20 cellular contexts compared by ENCODE assay signal in the genomic region with DNA sequence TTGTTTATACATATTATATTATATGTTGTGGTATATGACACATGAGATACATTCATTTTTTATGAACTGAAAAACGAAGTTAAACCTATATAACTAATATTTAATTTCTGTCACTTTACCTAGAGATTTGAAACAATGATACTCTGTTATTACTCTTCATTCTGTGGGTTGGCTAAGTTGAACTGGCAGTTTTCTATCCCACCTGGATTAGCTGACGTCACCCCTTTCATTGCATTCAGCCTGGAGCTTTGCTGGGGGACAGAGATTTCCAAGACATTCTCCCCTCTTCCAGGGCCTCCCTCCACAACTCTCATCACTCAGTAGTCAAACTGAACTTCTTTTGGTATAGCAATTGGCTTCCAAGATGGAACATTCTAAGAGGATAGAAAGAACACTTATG.
"Had no signal": no experiment of that assay in that cellular context is flagged by ENCODE, and none has a peak within 500 bp of the region (broad histone marks: within the 10 kb centered on the region; RNA-seq: fewer than 3 reads in every experiment).

No MANE protein-coding gene starts in this region.

- H3K27ac Mint-ChIP-seq: progenitor cell of endocrine pancreas; stimulated activated naive CD8-positive, alpha-beta T cell treated with anti-CD3 and anti-CD28 coated beads, Interleukin-15, Interleukin-2, amounts not matched to agents 100 ng/mL and 50 ng/mL, for 24 hours; type B pancreatic cell had no signal

- H3K9me3 Mint-ChIP-seq: type B pancreatic cell had no signal

- H3K27me3 Mint-ChIP-seq: naive thymus-derived CD8-positive, alpha-beta T cell; stimulated activated naive CD8-positive, alpha-beta T cell treated with anti-CD3 and anti-CD28 coated beads, Interleukin-15, Interleukin-2, amounts not matched to agents 100 ng/mL and 50 ng/mL, for 24 hours; type B pancreatic cell had no signal

- H3K36me3 Mint-ChIP-seq: type B pancreatic cell had no signal

- ATAC-seq: left colon; left lung; lower lobe of right lung; naive thymus-derived CD8-positive, alpha-beta T cell; sciatic nerve had no signal

- H3K4me3 Mint-ChIP-seq: naive thymus-derived CD8-positive, alpha-beta T cell; stimulated activated naive CD8-positive, alpha-beta T cell treated with anti-CD3 and anti-CD28 coated beads, Interleukin-15, Interleukin-2, amounts not matched to agents 100 ng/mL and 50 ng/mL, for 24 hours; type B pancreatic cell had no signal

- DNase-seq: hippocampal formation; kidney; left colon; left lung; lower lobe of right lung; mammary epithelial cell; mesenchymal stem cell; naive thymus-derived CD8-positive, alpha-beta T cell; ovary; stimulated activated CD4-positive, alpha-beta T cell treated with anti-CD3 and anti-CD28 coated beads, Interleukin-12 subunit alpha, Interleukin-12 subunit beta, amount 100 ng/mL, for 4 hours; stimulated activated CD4-positive, alpha-beta T cell treated with anti-CD3 and anti-CD28 coated beads, Interleukin-15, amount 100 ng/mL, for 24 hours; stimulated activated CD4-positive, alpha-beta T cell treated with anti-CD3 and anti-CD28 coated beads, Interleukin-2, amount 100 ng/mL, for 24 hours; stimulated activated CD4-positive, alpha-beta T cell treated with anti-CD3 and anti-CD28 coated beads, Interleukin-4, amount 100 ng/mL, for 1 hour; stimulated activated naive CD4-positive, alpha-beta T cell; tibial artery; uterus had no signal
